ENCODE assay signal across 11 cellular contexts in genomic region chr6:111810321-111811235, GRCh38.
DNase-seq lines count a peak whose midpoint lies in the region; ATAC-seq and TF ChIP-seq lines count a peak whose summit lies in the region.
"Had no signal": no experiment of that assay in that cellular context is flagged by ENCODE, and none has a peak within 500 bp of the region (broad histone marks: within the 10 kb centered on the region; RNA-seq: fewer than 3 reads in every experiment).

No MANE protein-coding gene starts in this region.

- ATAC-seq in IMR-90 (ENCODE audit: low read depth), result no peak
- peak; percentile 23 to 26 for ATAC-seq in activated naive CD4-positive, alpha-beta T cell treated with anti-CD3 and anti-CD28 coated beads, Interleukin-2, amount 50 U/mL, for 72 hours
- no peak for ATAC-seq in HG03469 (IDR thresholded peaks at IDR 0.05; ENCODE audit: unreplicated experiment)

- H4K91ac ChIP-seq in IMR-90 (ENCODE audit: insufficient read depth, low read depth, low read length), result no peak overlapping the region

- DNase-seq in Ammon's horn (ENCODE audit: low spot score) (peak; percentile 60), IMR-90 (no peak), medulla oblongata (ENCODE audit: extremely low spot score) (peak; percentile 54), NCI-H510A treated with DMSO at 0.1 percent for 48 hours (lab: John Stamatoyannopoulos, UW) (no peak), ascending aorta (ENCODE audit: low spot score in 2 of 2) (no peak), NCI-H2081 (lab: John Stamatoyannopoulos, UW) (no peak)
- DNase-seq in activated naive CD4-positive, alpha-beta T cell treated with anti-CD3 and anti-CD28 coated beads, Interleukin-2, amount 50 U/mL, for 72 hours (ENCODE audit: low spot score in 2 of 2), result no peak
- DNase-seq: HFFc6 had no signal

- H3K9ac ChIP-seq in IMR-90 (ENCODE audit: low read depth, low read length), result no peak overlapping the region

- H3K79me1 ChIP-seq in IMR-90 (ENCODE audit: low read depth in 1 of 2, low read length in 2 of 2), result peaks cover 24 to 34% of the 10 kb centered on the region in 2 experiments

- H3K18ac ChIP-seq in IMR-90 (ENCODE audit: low read depth, low read length), result no peak overlapping the region

- TF ChIP-seq RAD21 in IMR-90 (IDR thresholded peaks at IDR 0.05; ENCODE audit: low read length), result no peak

- H3K4me3 ChIP-seq in IMR-90 (ENCODE audit: insufficient read depth, low read depth, low read length) (no peak overlapping the region), ascending aorta (no peak overlapping the region)
- H3K4me3 ChIP-seq: SJSA1 had no signal

- H3K36me3 Mint-ChIP-seq in activated naive CD4-positive, alpha-beta T cell treated with anti-CD3 and anti-CD28 coated beads, Interleukin-2, amount 50 U/mL, for 72 hours, result peaks cover 17 to 20% of the 10 kb centered on the region in 2 donors

- H3K27me3 ChIP-seq in IMR-90 (ENCODE audit: control insufficient read depth, insufficient read depth, low read length) (no peaks in the 10 kb centered on the region), ascending aorta (no peaks in the 10 kb centered on the region)
- H3K27me3 ChIP-seq: SJSA1 had no signal

- POLR2A ChIA-PET in IMR-90 (lab: Charles Lee; ENCODE audit: unreplicated experiment), result no interaction called here

- dilution Hi-C loops in IMR-90 (cut with HindIII; ENCODE audit: low sequenced_read_pairs, unreplicated experiment), result no loop called here

- H2BK120ac ChIP-seq in IMR-90 (ENCODE audit: low read depth, low read length), result no peak overlapping the region

- no peak overlapping the region for H3K23ac ChIP-seq in IMR-90 (ENCODE audit: low read depth, low read length)

- H3K36me3 ChIP-seq in IMR-90 (ENCODE audit: control insufficient read depth, insufficient read depth, low read length) (no peaks in the 10 kb centered on the region), ascending aorta (peaks cover 0 to 4% of the 10 kb centered on the region in 2 donors)
- H3K36me3 ChIP-seq: SJSA1 had no signal

- H2AK9ac ChIP-seq in IMR-90 (replicated peaks; ENCODE audit: low read depth, low read length, poor library complexity), result no peak overlapping the region

- WGBS in IMR-90 (ENCODE audit: extremely low coverage in 2 of 2, insufficient read length in 1 of 2), 2 experiments, result 67% methylated on average over 2 of the region's 10 CpGs; no CpG with 5 or more reads in 1 of the 2 experiments

- TF ChIP-seq CTCF in IMR-90 (conservative IDR thresholded peaks at IDR 0.05; ENCODE audit: low read depth, low read length), result no peak
- TF ChIP-seq CTCF in ascending aorta (IDR thresholded peaks at IDR 0.05), result no peak

- H3K27ac ChIP-seq in IMR-90 (ENCODE audit: insufficient read depth, low read length) (no peak overlapping the region), ascending aorta (no peak overlapping the region)
- H3K27ac ChIP-seq: SJSA1 had no signal

- no TSS peak for BruUV-seq in IMR-90 (replicated peaks; lab: Mats Ljungman, UMichigan)

- H3K9me3 Mint-ChIP-seq in activated naive CD4-positive, alpha-beta T cell treated with anti-CD3 and anti-CD28 coated beads, Interleukin-2, amount 50 U/mL, for 72 hours, result no peaks in the 10 kb centered on the region
- H3K9me3 Mint-ChIP-seq: HFFc6 had no signal

- H3K56ac ChIP-seq in IMR-90 (ENCODE audit: extremely low read depth, insufficient read depth, low read length), result no peak overlapping the region

- H3K14ac ChIP-seq in IMR-90 (replicated peaks; ENCODE audit: low read depth, low read length), result no peak overlapping the region

- TF ChIP-seq POLR2A in IMR-90 (IDR thresholded peaks at IDR 0.05; ENCODE audit: low read depth, low read length), result no peak

- no peak overlapping the region for H3K4ac ChIP-seq in IMR-90 (ENCODE audit: low read depth, low read length)

- peaks cover 16% of the 10 kb centered on the region; the same call in 1 of the 2 replicates for H3K9me1 ChIP-seq in IMR-90 (ENCODE audit: insufficient read depth, low read length)

- intact Hi-C loops in IMR-90 (cut with micrococcal nuclease) (no loop called here), ascending aorta (cut with DNase I) (no loop called here)

- in situ Hi-C loops in IMR-90 (cut with MboI; ENCODE audit: low sequenced_read_pairs), result no loop called here

- H3K9me3 ChIP-seq in IMR-90 (ENCODE audit: control insufficient read depth, insufficient read depth, low read length), result no peaks in the 10 kb centered on the region
- H3K9me3 ChIP-seq in ascending aorta, result no peaks in the 10 kb centered on the region
- H3K9me3 ChIP-seq: SJSA1 had no signal

- H3K4me2 ChIP-seq in IMR-90 (ENCODE audit: low read depth, low read length), result no peak overlapping the region

- H2AFZ ChIP-seq in IMR-90 (replicated peaks; ENCODE audit: low read length, poor library complexity), result no peak overlapping the region

- H4K20me1 ChIP-seq in IMR-90 (ENCODE audit: insufficient read depth, low read length), result 0 out of 2 replicates have a peak, but pooled peaks cover 4% of the 10 kb centered on the region

- H2BK5ac ChIP-seq in IMR-90 (ENCODE audit: low read depth, low read length, poor library complexity, severe bottlenecking), result no peak overlapping the region

- no peak overlapping the region for H4K5ac ChIP-seq in IMR-90 (ENCODE audit: low read depth, low read length)

- no peak overlapping the region for H4K8ac ChIP-seq in IMR-90 (ENCODE audit: low read depth in 2 of 2, low read length in 2 of 2)

- H2BK20ac ChIP-seq in IMR-90 (ENCODE audit: low read depth, low read length), result no peak overlapping the region

- no peak overlapping the region for H2BK15ac ChIP-seq in IMR-90 (ENCODE audit: low read depth, low read length)

- CTCF ChIA-PET in IMR-90 (lab: Yijun Ruan, JAX), result no interaction called here

- no peak overlapping the region for H2AK5ac ChIP-seq in IMR-90 (ENCODE audit: low read depth, low read length)

- H3K27ac Mint-ChIP-seq in activated naive CD4-positive, alpha-beta T cell treated with anti-CD3 and anti-CD28 coated beads, Interleukin-2, amount 50 U/mL, for 72 hours, result peak overlapping the region; percentile 96 to 99
- H3K27ac Mint-ChIP-seq: B cell, HFFc6 had no signal

- peaks cover 15% of the 10 kb centered on the region for H3K4me1 ChIP-seq in IMR-90 (ENCODE audit: control insufficient read depth, insufficient read depth, low read length)
- no peaks in the 10 kb centered on the region for H3K4me1 ChIP-seq in ascending aorta

TF ChIP-seq in IMR-90, 13 proteins besides CTCF, POLR2A, EP300 and RAD21:
- TF ChIP-seq MAZ (IDR thresholded peaks at IDR 0.05; ENCODE audit: borderline replicate concordance, low read depth, low read length) (no peak), MAFK (IDR thresholded peaks at IDR 0.05; ENCODE audit: low read depth, low read length) (peak; percentile 58), CHD1 (IDR thresholded peaks at IDR 0.05; ENCODE audit: low read depth, low read length) (no peak), FOS (IDR thresholded peaks at IDR 0.05; ENCODE audit: low read depth, low read length) (no peak), RFX5 (IDR thresholded peaks at IDR 0.05; ENCODE audit: low read depth, low read length) (no peak)

Comparison
In these comparisons a context has a peak if more than half of its experiments do, and no peak if none do; other contexts are left out.
1. DNase-seq: peak in Ammon's horn (single experiment) and medulla oblongata (single experiment); none in IMR-90 (single experiment), activated naive CD4-positive, alpha-beta T cell treated with anti-CD3 and anti-CD28 coated beads, Interleukin-2, amount 50 U/mL, for 72 hours (0 of 2), NCI-H510A treated with DMSO at 0.1 percent for 48 hours (single experiment), ascending aorta (0 of 2) and NCI-H2081 (0 of 2).
2. ATAC-seq: peak in activated naive CD4-positive, alpha-beta T cell treated with anti-CD3 and anti-CD28 coated beads, Interleukin-2, amount 50 U/mL, for 72 hours (2 of 2); none in IMR-90 (single experiment) and HG03469 (single experiment).